In genomic region chr2:73851274-73851673, GRCh38 we compare ENCODE assay signal across 9 cellular contexts. TPM values are rescaled to one million over a fixed set of nuclear protein-coding genes. Genes with fewer than 3 reads are reported as not detected.
A peak's percentile ranks its signal among the peaks of the same experiment; 100 is the strongest.
DNase-seq lines count a peak whose midpoint lies in the region; ATAC-seq, FAIRE-seq and TF ChIP-seq lines count a peak whose summit lies in the region.
"Had no signal": no experiment of that assay in that cellular context is flagged by ENCODE, and none has a peak within 500 bp of the region (broad histone marks: within the 10 kb centered on the region; RNA-seq: fewer than 3 reads in every experiment).

No MANE protein-coding gene starts in this region.

- H4K20me1 ChIP-seq in K562 (replicated peaks; ENCODE audit: control insufficient read depth, insufficient read depth, low read length) = no peaks in the 10 kb centered on the region

- H3K9me1 ChIP-seq in K562 (ENCODE audit: control insufficient read depth, insufficient read depth, low read length) = no peaks in the 10 kb centered on the region

- BruUV-seq in K562 (replicated peaks; lab: Mats Ljungman, UMichigan) = no TSS peak

- CTCF ChIA-PET in K562 (lab: Yijun Ruan, JAX; ENCODE audit: low intra/inter-chr PET ratio) = no interaction called here

- no peak overlapping the region for H3K27ac ChIP-seq in K562 (ENCODE audit: extremely low read depth, low read depth, low read length)
- no peak overlapping the region for H3K27ac ChIP-seq in parathyroid adenoma

- ATAC-seq in K562 (peak; percentile 52; the same call in 1 of the 3 replicates), GM21825 (IDR thresholded peaks at IDR 0.05; ENCODE audit: unreplicated experiment) (no peak), HG02678 (IDR thresholded peaks at IDR 0.05; ENCODE audit: unreplicated experiment) (no peak)

- no peaks in the 10 kb centered on the region for H3K4me1 ChIP-seq in K562 (replicated peaks in 1 of 2; ENCODE audit: control insufficient read depth in 2 of 2, insufficient read depth in 2 of 2, low read length in 2 of 2)
- H3K4me1 ChIP-seq in parathyroid adenoma = no peaks in the 10 kb centered on the region

- TF ChIP-seq CTCF in K562 (IDR thresholded peaks at IDR 0.05 in 2 of 3, conservative IDR thresholded peaks at IDR 0.05 in 1 of 3; ENCODE audit: insufficient read depth in 2 of 3, low read depth in 1 of 3, low read length in 3 of 3) = peak in 2 of 3 experiments; percentile 34 to 46; a peak in 4 of 6 replicates
- TF ChIP-seq CTCF in parathyroid adenoma (IDR thresholded peaks at IDR 0.05) = peak; percentile 13

- peak; percentile 2 to 31 for DNase-seq in NCI-H524 (lab: John Stamatoyannopoulos, UW)
- no peak for DNase-seq in NCI-H524 treated with DMSO at 0.1 percent for 48 hours (lab: John Stamatoyannopoulos, UW)
- DNase-seq in M059J (ENCODE audit: low read depth) = peak; percentile 39
- peak in 1 of 4 experiments; percentile 20 for DNase-seq in K562 (ENCODE audit: extremely low read depth in 1 of 4, low spot score in 3 of 4)
- no peak for DNase-seq in NCI-H1048 (lab: John Stamatoyannopoulos, UW)
- DNase-seq: activated CD4-positive, alpha-beta T cell treated with anti-CD3 and anti-CD28 coated beads, Interleukin-2, amount 50 U/mL, for 48 hours had no signal

- intact Hi-C loops in K562 (cut with micrococcal nuclease) = no loop called here

- H3K27me3 ChIP-seq in K562 (ENCODE audit: control insufficient read depth in 2 of 2, insufficient read depth in 2 of 2, low read length in 2 of 2) (no peaks in the 10 kb centered on the region), parathyroid adenoma (ENCODE audit: control insufficient read depth, insufficient read depth, low read length) (no peaks in the 10 kb centered on the region)

- no peak for TF ChIP-seq POLR2A in K562 (conservative IDR thresholded peaks at IDR 0.05)

- no peak for TF ChIP-seq RAD21 in K562 (CRISPR knock-in tag; conservative IDR thresholded peaks at IDR 0.05 in 1 of 2, IDR thresholded peaks at IDR 0.05 in 1 of 2)

- POLR2A ChIA-PET in K562 (lab: Yijun Ruan, JAX) = no interaction called here

- H3K9ac ChIP-seq in K562 (ENCODE audit: insufficient read depth in 1 of 2, low read depth in 2 of 2, low read length in 2 of 2) (no peak overlapping the region), parathyroid adenoma (no peak overlapping the region)

- H3K36me3 ChIP-seq in K562 (ENCODE audit: control insufficient read depth, insufficient read depth, low read length) (peaks cover 90% of the 10 kb centered on the region), parathyroid adenoma (ENCODE audit: control insufficient read depth, insufficient read depth, low read length) (no peaks in the 10 kb centered on the region)

- no peak overlapping the region for H2AFZ ChIP-seq in K562 (ENCODE audit: low read depth, low read length)
- H2AFZ ChIP-seq in parathyroid adenoma = no peak overlapping the region

- WGBS in K562 (ENCODE audit: insufficient coverage, low coverage, missing lambda C conversion rate) = 73% methylated on average over 3 of the region's 3 CpGs

- in situ Hi-C loops in K562 (cut with MboI) = no loop called here

- H3K9me3 ChIP-seq in K562 (replicated peaks; ENCODE audit: control insufficient read depth, insufficient read depth, low read depth, low read length) (no peaks in the 10 kb centered on the region), parathyroid adenoma (ENCODE audit: control insufficient read depth, low read length) (no peaks in the 10 kb centered on the region)

- FAIRE-seq in K562 (lab: Jason Lieb, UNC) = no peak

- no peak for TF ChIP-seq EP300 in K562 (IDR thresholded peaks at IDR 0.05; ENCODE audit: low read length)

- H3K4me2 ChIP-seq in K562 (ENCODE audit: insufficient read depth, low read length) (no peak overlapping the region), parathyroid adenoma (ENCODE audit: low read length) (no peak overlapping the region)

- H3K4me3 ChIP-seq in K562 = no peak overlapping the region
- no peak overlapping the region for H3K4me3 ChIP-seq in parathyroid adenoma (ENCODE audit: low read depth, low read length)

- H3K79me2 ChIP-seq in K562 (ENCODE audit: control insufficient read depth, insufficient read depth, low read length) = no peaks in the 10 kb centered on the region
- no peaks in the 10 kb centered on the region for H3K79me2 ChIP-seq in parathyroid adenoma

TF ChIP-seq in K562, 482 proteins besides CTCF, POLR2A, EP300 and RAD21:
- no peak for TF ChIP-seq ZNF253 (CRISPR knock-in tag; conservative IDR thresholded peaks at IDR 0.05)
- no peak for TF ChIP-seq HEY1 (CRISPR knock-in tag; IDR thresholded peaks at IDR 0.05; ENCODE audit: borderline replicate concordance)
- TF ChIP-seq IRF2 (CRISPR knock-in tag; IDR thresholded peaks at IDR 0.05) = no peak
- no peak for TF ChIP-seq ETS2 (tag; IDR thresholded peaks at IDR 0.05; ENCODE audit: borderline replicate concordance, poor library complexity, severe bottlenecking)

RNA-seq across cellular contexts. Expression of gene STAMBP, which starts 22.5 kb away (rescaled TPM):
- total RNA-seq in M059J (2014; rRNA removed; shearing (Covaris generic)) = 43.3 and 64.5 TPM in 2 replicates
- 27.3 and 43.2 TPM in 2 replicates for total RNA-seq in K562 (2011; cell fraction: chromatin; rRNA removed; ENCODE audit: low replicate concordance)
- total RNA-seq in K562 (2011; cell fraction: nucleolus; rRNA removed) = 14.3 and 17.6 TPM in 2 replicates
- 18.6 and 21.9 TPM in 2 replicates for total RNA-seq in K562 (2011; cell fraction: nucleoplasm; rRNA removed)
- total RNA-seq in K562 (2014; rRNA removed) (28.9 and 36.9 TPM in 2 replicates), K562 (2014; rRNA removed; fragmentation: Illumina TruSeq; extraction: Trizol) (48.4 and 51.0 TPM in 2 replicates), K562 (2015; rRNA removed; fragmentation: Illumina TruSeq; extraction: Trizol) (36.3 and 39.7 TPM in 2 replicates), K562 (2021) (41.1 and 44.6 TPM in 2 replicates)
- polyA plus RNA-seq in K562 (2011; rRNA removed) (31.8 and 57.4 TPM in 2 replicates), K562 (2014; fragmentation: Illumina TruSeq; extraction: Trizol) (59.0 and 68.1 TPM in 2 replicates), K562 (2014; fragmentation: Nextera tagmentation; extraction: Ambion mirVana) (10 to 100 TPM; 50.1 to 75.2 TPM), K562 (2014; rRNA removed) (48.8 and 51.4 TPM in 2 replicates)
- polyA plus RNA-seq in K562 (2011; cell fraction: cytosol; rRNA removed) = 32.3 and 42.0 TPM in 2 replicates
- 43.3 and 46.7 TPM in 2 replicates for polyA plus RNA-seq in K562 (2011; cell fraction: nucleus; rRNA removed)
- 43.9 and 45.0 TPM in 2 replicates for polyA plus RNA-seq in K562 (2012)
- 36.9 and 47.8 TPM in 2 replicates for polyA minus RNA-seq in K562 (2011; rRNA and poly(A)+ RNA removed)
- polyA minus RNA-seq in K562 (2011; cell fraction: cytosol; rRNA and poly(A)+ RNA removed) = 13.5 and 23.7 TPM in 2 replicates
- 14.4 and 16.4 TPM in 2 replicates for polyA minus RNA-seq in K562 (2011; cell fraction: nucleus; rRNA and poly(A)+ RNA removed)

RNA-seq across cellular contexts. Expression of gene ACTG2, which starts 41.5 kb away (rescaled TPM):
- total RNA-seq in M059J (2014; rRNA removed; shearing (Covaris generic)) = 0.89 and 2.5 TPM in 2 replicates
- total RNA-seq in K562 (2011; cell fraction: chromatin; rRNA removed; ENCODE audit: low replicate concordance) = not detected in 2 replicates
- not detected in 2 replicates for total RNA-seq in K562 (2011; cell fraction: nucleolus; rRNA removed)
- not detected in 2 replicates for total RNA-seq in K562 (2011; cell fraction: nucleoplasm; rRNA removed)
- total RNA-seq in K562 (2014; rRNA removed) (not detected in 2 replicates), K562 (2014; rRNA removed; fragmentation: Illumina TruSeq; extraction: Trizol) (not detected in 2 replicates), K562 (2015; rRNA removed; fragmentation: Illumina TruSeq; extraction: Trizol) (not detected in 2 replicates), K562 (2021) (0.60 and 0.67 TPM in 2 replicates)
- polyA plus RNA-seq in K562 (2011; rRNA removed) (not detected in 2 replicates), K562 (2014; fragmentation: Illumina TruSeq; extraction: Trizol) (not detected in 2 replicates), K562 (2014; fragmentation: Nextera tagmentation; extraction: Ambion mirVana) (under 1 TPM in 1 of 2 experiments, not detected in 1; 0.06 TPM), K562 (2014; rRNA removed) (not detected in 2 replicates)
- not detected in 2 replicates for polyA plus RNA-seq in K562 (2011; cell fraction: cytosol; rRNA removed)
- polyA plus RNA-seq in K562 (2011; cell fraction: nucleus; rRNA removed) = not detected in 2 replicates
- polyA plus RNA-seq in K562 (2012) = 0.22 and 0.39 TPM in 2 replicates
- not detected in 2 replicates for polyA minus RNA-seq in K562 (2011; rRNA and poly(A)+ RNA removed)
- not detected in 2 replicates for polyA minus RNA-seq in K562 (2011; cell fraction: cytosol; rRNA and poly(A)+ RNA removed)
- not detected in 2 replicates for polyA minus RNA-seq in K562 (2011; cell fraction: nucleus; rRNA and poly(A)+ RNA removed)

Comparison
In these comparisons a context has a peak if more than half of its experiments do, and no peak if none do; other contexts are left out.
1. DNase-seq: peak in NCI-H524 (2 of 2) and M059J (single experiment); none in NCI-H524 treated with DMSO at 0.1 percent for 48 hours (single experiment) and NCI-H1048 (single experiment).